In the genomic region with DNA sequence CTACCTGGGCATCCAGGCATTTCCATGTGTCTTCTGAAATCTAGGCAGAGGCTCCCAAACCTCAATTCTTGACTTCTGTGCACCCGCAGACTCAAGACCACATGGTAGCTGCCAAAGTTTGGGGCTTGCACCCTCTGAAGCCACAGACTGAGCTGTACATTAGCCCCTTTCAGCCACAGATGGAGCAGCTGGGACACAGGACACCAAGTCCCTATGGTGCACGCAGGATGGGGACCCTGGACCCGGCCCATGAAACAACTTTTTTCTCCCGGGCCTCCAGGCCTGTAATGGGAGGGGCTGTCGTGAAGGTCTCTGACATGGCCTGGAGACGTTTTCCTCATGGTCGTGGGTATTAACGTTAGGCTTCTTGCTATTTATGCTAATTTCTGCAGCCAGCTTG, we compare ENCODE assay signal across 25 cellular contexts.
DNase-seq lines count a peak whose midpoint lies in the region; ATAC-seq lines count a peak whose summit lies in the region.
"Had no signal": no experiment of that assay in that cellular context is flagged by ENCODE, and none has a peak within 500 bp of the region (broad histone marks: within the 10 kb centered on the region; RNA-seq: fewer than 3 reads in every experiment).

No MANE protein-coding gene starts in this region.

- no peaks in the 10 kb centered on the region for H3K4me1 Mint-ChIP-seq in activated CD8-positive, alpha-beta memory T cell treated with anti-CD3 and anti-CD28 coated beads, Interleukin-2, amount 10 ng/mL, durations not matched to agents 7 days and 5 days
- H3K4me1 Mint-ChIP-seq: B cell; CD14-positive monocyte; CD4-positive, alpha-beta memory T cell; CD4-positive, CD25-positive, alpha-beta regulatory T cell; CD8-positive, alpha-beta memory T cell had no signal

- H3K36me3 Mint-ChIP-seq in activated CD8-positive, alpha-beta memory T cell treated with anti-CD3 and anti-CD28 coated beads, Interleukin-2, amount 10 ng/mL, durations not matched to agents 7 days and 5 days, result no peaks in the 10 kb centered on the region
- H3K36me3 Mint-ChIP-seq: CD14-positive monocyte; CD4-positive, alpha-beta memory T cell; CD4-positive, CD25-positive, alpha-beta regulatory T cell; CD8-positive, alpha-beta memory T cell; CD8-positive, alpha-beta T cell had no signal

- DNase-seq in mesenteric fat pad (ENCODE audit: low spot score), result peak; percentile 79
- DNase-seq in activated CD8-positive, alpha-beta memory T cell treated with anti-CD3 and anti-CD28 coated beads, Interleukin-2, amount 10 ng/mL, durations not matched to agents 7 days and 5 days, result no peak
- DNase-seq: 8988T; ACHN; AML-193; BE2C; C1 segment of cervical spinal cord; Caco-2; Calu3; CD4-positive, alpha-beta memory T cell; CD4-positive, alpha-beta T cell; CD4-positive, CD25-positive, alpha-beta regulatory T cell; CD8-positive, alpha-beta memory T cell; CD8-positive, alpha-beta T cell; COR-L47; DMS 273 treated with DMSO at 0.1 percent for 48 hours; DMS153; DMS53; DMS79; DMS79 treated with DMSO at 0.1 percent for 48 hours; DND-41; EL had no signal

- no peak for ATAC-seq in activated CD8-positive, alpha-beta memory T cell treated with anti-CD3 and anti-CD28 coated beads, Interleukin-2, amount 10 ng/mL, durations not matched to agents 7 days and 5 days
- ATAC-seq: A549; CD8-positive, alpha-beta T cell had no signal

- CTCF ChIA-PET in activated CD8-positive, alpha-beta memory T cell treated with anti-CD3 and anti-CD28 coated beads, Interleukin-2, amount 10 ng/mL, durations not matched to agents 7 days and 5 days (lab: Charles Lee), result no interaction called here

- H3K27ac Mint-ChIP-seq in activated CD8-positive, alpha-beta memory T cell treated with anti-CD3 and anti-CD28 coated beads, Interleukin-2, amount 10 ng/mL, durations not matched to agents 7 days and 5 days, result no peak overlapping the region
- H3K27ac Mint-ChIP-seq: B cell; CD14-positive monocyte; CD4-positive, alpha-beta memory T cell; CD4-positive, alpha-beta T cell; CD4-positive, CD25-positive, alpha-beta regulatory T cell; CD8-positive, alpha-beta memory T cell; CD8-positive, alpha-beta T cell had no signal

- peaks cover 19% of the 10 kb centered on the region for H3K9me3 Mint-ChIP-seq in activated CD8-positive, alpha-beta memory T cell treated with anti-CD3 and anti-CD28 coated beads, Interleukin-2, amount 10 ng/mL, durations not matched to agents 7 days and 5 days (ENCODE audit: low read depth)

- H3K4me3 Mint-ChIP-seq in activated CD8-positive, alpha-beta memory T cell treated with anti-CD3 and anti-CD28 coated beads, Interleukin-2, amount 10 ng/mL, durations not matched to agents 7 days and 5 days, result no peak overlapping the region
- H3K4me3 Mint-ChIP-seq: B cell; CD14-positive monocyte; CD4-positive, alpha-beta memory T cell; CD4-positive, alpha-beta T cell; CD4-positive, CD25-positive, alpha-beta regulatory T cell; CD8-positive, alpha-beta memory T cell; CD8-positive, alpha-beta T cell had no signal

- H3K27me3 Mint-ChIP-seq in activated CD8-positive, alpha-beta memory T cell treated with anti-CD3 and anti-CD28 coated beads, Interleukin-2, amount 10 ng/mL, durations not matched to agents 7 days and 5 days, result no peaks in the 10 kb centered on the region
- H3K27me3 Mint-ChIP-seq: B cell; CD4-positive, alpha-beta memory T cell; CD4-positive, alpha-beta T cell; CD4-positive, CD25-positive, alpha-beta regulatory T cell had no signal
